8 cellular contexts compared by ENCODE assay signal in the genomic region with DNA sequence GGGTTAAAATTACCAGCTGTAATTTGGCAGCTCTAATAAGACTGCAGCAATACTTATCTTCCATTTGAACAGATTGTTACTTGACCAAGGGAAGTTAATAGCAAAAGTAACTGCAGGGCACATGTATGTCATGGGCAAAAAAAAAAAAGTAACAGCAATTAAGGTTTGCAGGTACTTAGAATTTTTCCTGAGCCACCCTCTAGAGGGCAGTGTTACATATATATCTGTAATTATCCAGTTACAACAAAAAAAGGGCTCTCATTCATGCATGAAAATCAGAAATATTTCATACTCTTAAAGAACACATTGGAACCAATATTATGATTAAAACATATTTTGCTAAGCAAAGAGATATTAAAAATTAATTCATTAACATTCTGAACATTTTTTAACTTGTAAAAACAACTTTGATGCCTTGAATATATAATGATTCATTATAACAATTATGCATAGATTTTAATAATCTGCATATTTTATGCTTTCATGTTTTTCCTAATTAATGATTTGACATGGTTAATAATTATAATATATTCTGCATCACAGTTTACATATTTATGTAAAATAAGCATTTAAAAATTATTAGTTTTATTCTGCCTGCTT. TPM values are rescaled to one million over a fixed set of nuclear protein-coding genes. Genes with fewer than 3 reads are reported as not detected.
A peak's percentile ranks its signal among the peaks of the same experiment; 100 is the strongest.
DNase-seq lines count a peak whose midpoint lies in the region; ATAC-seq, FAIRE-seq and TF ChIP-seq lines count a peak whose summit lies in the region.

No MANE protein-coding gene starts in this region.

- no peaks in the 10 kb centered on the region for H3K9me3 ChIP-seq in GM12878 (replicated peaks; ENCODE audit: control insufficient read depth, insufficient read depth, low read length)
- no peaks in the 10 kb centered on the region for H3K9me3 ChIP-seq in left lung

- POLR2A ChIA-PET in GM12878 (lab: Charles Lee): no interaction called here

- H3K27me3 ChIP-seq in GM12878 (replicated peaks in 1 of 2; ENCODE audit: control insufficient read depth in 2 of 2, insufficient read depth in 2 of 2, low read length in 1 of 2) (no peaks in the 10 kb centered on the region), left lung (no peaks in the 10 kb centered on the region)

- SMC1A ChIA-PET in GM12878 (lab: Charles Lee; ENCODE audit: uncharacterized antibody, unreplicated experiment): interaction anchor here (3.8 kb wide), 1 partner anchor 51 kb away, joined by 17 read pairs; no protein-coding TSS in a partner anchor

- no peaks in the 10 kb centered on the region for H4K20me1 ChIP-seq in GM12878 (ENCODE audit: control insufficient read depth, insufficient read depth)

- H3K36me3 ChIP-seq in GM12878 (ENCODE audit: control insufficient read depth in 2 of 2, insufficient read depth in 2 of 2, low read length in 1 of 2): no peaks in the 10 kb centered on the region; a peak in 2 of 4 replicates
- H3K36me3 ChIP-seq in left lung: peaks cover 0 to 23% of the 10 kb centered on the region in 2 donors

- ATAC-seq in GM12878 (peak; percentile 73), left lung (peak; percentile 72), GM19455 (IDR thresholded peaks at IDR 0.05; ENCODE audit: unreplicated experiment) (no peak)

- in situ Hi-C loops in GM12878 (cut with MboI): no loop called here

- peak; percentile 31 for TF ChIP-seq CTCF in HFF-Myc (IDR thresholded peaks at IDR 0.05; ENCODE audit: low read depth, low read length, missing control alignments)
- TF ChIP-seq CTCF in GM12878 (IDR thresholded peaks at IDR 0.05 in 2 of 3, conservative IDR thresholded peaks at IDR 0.05 in 1 of 3; ENCODE audit: control insufficient read depth in 2 of 3, extremely low read depth in 1 of 3, insufficient read depth in 1 of 3, low read depth in 3 of 3, low read length in 3 of 3): peak; percentile 47 to 58 (median 53)
- TF ChIP-seq CTCF in left lung (IDR thresholded peaks at IDR 0.05): peak; percentile 25 to 40

- CTCF ChIA-PET in GM12878 (lab: Yijun Ruan, JAX): interaction anchor here (0.7 to 1.9 kb wide), 7 partner anchors 25 to 75 kb away, joined by 4 to 5 read pairs (median 4); a partner anchor contains a TSS

- RAD21 ChIA-PET in GM12878 (lab: Charles Lee; ENCODE audit: unreplicated experiment): interaction anchor here (0.6 to 2.0 kb wide), 3 partner anchors 52 to 1890 kb away, joined by 3 to 7 read pairs (median 5); no protein-coding TSS in a partner anchor

- no peak overlapping the region for H3K4me2 ChIP-seq in GM12878 (ENCODE audit: control insufficient read depth, insufficient read depth)

- BruUV-seq in GM12878 (replicated peaks; lab: Mats Ljungman, UMichigan): no TSS peak

- H3K4me1 ChIP-seq in GM12878 (ENCODE audit: control insufficient read depth, insufficient read depth, low read length): no peaks in the 10 kb centered on the region
- no peaks in the 10 kb centered on the region for H3K4me1 ChIP-seq in left lung

- TF ChIP-seq RAD21 in GM12878 (IDR thresholded peaks at IDR 0.05; ENCODE audit: insufficient read depth, low read depth, low read length): 0 out of 2 replicates have a peak, but pooled peaks have one; percentile 26

- FAIRE-seq in GM12878 (lab: Jason Lieb, UNC): no peak

- no peak for TF ChIP-seq POLR2A in GM12878 (IDR thresholded peaks at IDR 0.05; ENCODE audit: low read depth, low read length)

- H3K4me3 ChIP-seq in HFF-Myc (replicated peaks; ENCODE audit: low read depth, low read length) (no peak overlapping the region), GM12878 (no peak overlapping the region), left lung (no peak overlapping the region)

- no peak overlapping the region for H3K9ac ChIP-seq in GM12878 (ENCODE audit: control insufficient read depth, insufficient read depth, low read length)

- H3K27ac ChIP-seq in GM12878 (ENCODE audit: control insufficient read depth, insufficient read depth): no peak overlapping the region
- H3K27ac ChIP-seq in left lung: no peak overlapping the region

- DNase-seq in activated T-cell treated with anti-CD3 and anti-CD28 coated beads for 4 hours: peak; percentile 7
- no peak for DNase-seq in activated T-cell treated with anti-CD3 and anti-CD28 coated beads, Interleukin-2, amount 50 U/mL, for 1 hour
- DNase-seq in HFF-Myc (ENCODE audit: extremely low read depth, low read depth): no peak
- DNase-seq in NCI-H748 (lab: John Stamatoyannopoulos, UW; ENCODE audit: unreplicated experiment): peak; percentile 58
- DNase-seq in GM12878 (ENCODE audit: low read depth, low spot score): no peak
- no peak for DNase-seq in left lung
- no peak for DNase-seq in OCI-M2 (lab: John Stamatoyannopoulos, UW; ENCODE audit: unreplicated experiment)

- no peaks in the 10 kb centered on the region; the same call in 1 of the 2 replicates for H3K79me2 ChIP-seq in GM12878 (ENCODE audit: control insufficient read depth, insufficient read depth, low read length)

- no peak for TF ChIP-seq EP300 in GM12878 (IDR thresholded peaks at IDR 0.05; ENCODE audit: borderline replicate concordance in 1 of 2, control insufficient read depth in 1 of 2, low read depth in 2 of 2, low read length in 2 of 2)

- H2AFZ ChIP-seq in GM12878 (ENCODE audit: control insufficient read depth, low read depth, low read length): no peak overlapping the region

- intact Hi-C loops in GM12878 (cut with micrococcal nuclease; ENCODE audit: unreplicated experiment): loop anchor here (5.0 kb wide), 1 partner anchor 53 kb away; no protein-coding TSS in a partner anchor
- intact Hi-C loops in left lung (cut with DNase I): no loop called here

TF ChIP-seq in GM12878, 131 proteins besides CTCF, POLR2A, EP300 and RAD21:
- TF ChIP-seq MEF2A (IDR thresholded peaks at IDR 0.05; ENCODE audit: insufficient read depth, low read depth, low read length) (no peak), SMC3 (IDR thresholded peaks at IDR 0.05; ENCODE audit: borderline replicate concordance, low read length) (0 out of 2 replicates have a peak, but pooled peaks have one; percentile 39), ZNF384 (IDR thresholded peaks at IDR 0.05; ENCODE audit: borderline replicate concordance, low read depth, low read length) (peak; percentile 93)

RNA-seq across cellular contexts. Expression of a gene that starts 25.1 kb away (rescaled TPM):
- 43.2 and 47.7 TPM in 2 replicates for total RNA-seq in GM12878 (2013; cell fraction: nucleolus; rRNA removed)
- total RNA-seq in GM12878 (2014; rRNA removed) (13.2 and 16.9 TPM in 2 replicates), GM12878 (2014; rRNA removed; fragmentation: Illumina TruSeq; extraction: Trizol) (19.6 and 21.1 TPM in 2 replicates), GM12878 (2021) (17.7 and 20.8 TPM in 2 replicates), left lung (10 to 100 TPM; 56.4 to 59.5 TPM)
- polyA plus RNA-seq in GM12878 (2011; ENCODE audit: low read depth): 3.5 TPM
- polyA plus RNA-seq in GM12878 (2011; rRNA removed) (17.0 and 27.2 TPM in 2 replicates), GM12878 (2014; fragmentation: Illumina TruSeq; extraction: Trizol) (12.1 and 15.8 TPM in 2 replicates), GM12878 (2014; fragmentation: Nextera tagmentation; extraction: Ambion mirVana) (1 to 10 TPM; 3.3 to 6.2 TPM), GM12878 (2014; rRNA removed) (11.7 and 18.4 TPM in 2 replicates), GM12878 (2016; fragmentation: Nextera tagmentation; extraction: Ambion mirVana) (1 to 10 TPM; 6.8 to 8.4 TPM)
- polyA plus RNA-seq in GM12878 (2011; cell fraction: cytosol; rRNA removed): 6.3 and 7.1 TPM in 2 replicates
- polyA plus RNA-seq in GM12878 (2011; cell fraction: nucleus; rRNA removed): 3.9 and 5.8 TPM in 2 replicates
- 6.8 and 8.9 TPM in 2 replicates for polyA plus RNA-seq in GM12878 (2012)
- polyA minus RNA-seq in GM12878 (2011; rRNA and poly(A)+ RNA removed): 4.4 and 12.1 TPM in 2 replicates
- 4.7 and 5.2 TPM in 2 replicates for polyA minus RNA-seq in GM12878 (2011; cell fraction: cytosol; rRNA and poly(A)+ RNA removed)
- 3.5 and 6.2 TPM in 2 replicates for polyA minus RNA-seq in GM12878 (2011; cell fraction: nucleus; rRNA and poly(A)+ RNA removed)

Comparison
In these comparisons a context has a peak if more than half of its experiments do, and no peak if none do; other contexts are left out.
1. DNase-seq: peak in activated T-cell treated with anti-CD3 and anti-CD28 coated beads for 4 hours (single experiment) and NCI-H748 (single experiment); none in activated T-cell treated with anti-CD3 and anti-CD28 coated beads, Interleukin-2, amount 50 U/mL, for 1 hour (single experiment), HFF-Myc (single experiment), GM12878 (single experiment), left lung (0 of 2) and OCI-M2 (single experiment).
2. Peak in every context shown above with its lines, with median percentiles within 50 percentile points of each other: CTCF ChIP-seq.